In the genomic region with DNA sequence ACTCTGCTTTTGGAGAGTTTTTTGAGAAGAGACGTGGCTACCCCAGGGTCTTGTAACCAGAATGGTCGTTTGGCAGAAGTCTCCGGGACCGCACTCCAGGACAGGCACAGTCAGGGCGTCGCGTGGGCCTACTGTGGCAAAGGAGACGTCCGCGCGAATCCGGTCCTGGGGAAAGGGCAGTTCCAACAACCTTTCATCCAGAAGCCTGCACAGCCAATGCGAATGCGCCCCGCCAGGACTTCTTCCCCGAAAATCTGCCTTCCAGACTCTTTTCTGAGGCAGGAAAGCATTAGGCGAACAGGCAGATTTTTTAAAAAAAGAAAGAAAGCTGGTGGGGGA, we compare ENCODE assay signal across 9 cellular contexts. TPM values are rescaled to one million over a fixed set of nuclear protein-coding genes. Genes with fewer than 3 reads are reported as not detected.
DNase-seq lines count a peak whose midpoint lies in the region; ATAC-seq and TF ChIP-seq lines count a peak whose summit lies in the region.
"Had no signal": no experiment of that assay in that cellular context is flagged by ENCODE, and none has a peak within 500 bp of the region (broad histone marks: within the 10 kb centered on the region; RNA-seq: fewer than 3 reads in every experiment).

No MANE protein-coding gene starts in this region.

- H3K9me3 Mint-ChIP-seq in nephron progenitor cell = no peaks in the 10 kb centered on the region

- in situ Hi-C loops in ACHN (cut with HindIII; ENCODE audit: low pct_ligation_motif_present, low pct_unique_long_range_greater_than_20kb, low sequenced_read_pairs) = no loop called here

- no peak for TF ChIP-seq POLR2A in body of pancreas (IDR thresholded peaks at IDR 0.05)

- H3K4me1 ChIP-seq in BLaER1 (peaks cover 39% of the 10 kb centered on the region), ectodermal cell (ENCODE audit: control insufficient read depth, insufficient read depth, low read length) (peaks cover 10% of the 10 kb centered on the region), body of pancreas (peaks cover 5% of the 10 kb centered on the region)

- H3K4me1 Mint-ChIP-seq in nephron progenitor cell = peaks cover 58% of the 10 kb centered on the region

- H3K4me3 ChIP-seq in BLaER1 = peak overlapping the region; percentile 64
- H3K4me3 ChIP-seq in ectodermal cell (ENCODE audit: insufficient read depth, low read depth, low read length) = peak overlapping the region; percentile 44
- no peak overlapping the region for H3K4me3 ChIP-seq in body of pancreas

- H3K4me3 Mint-ChIP-seq in nephron progenitor cell = peak overlapping the region; percentile 73

- H3K36me3 Mint-ChIP-seq in nephron progenitor cell (ENCODE audit: low read depth) = no peaks in the 10 kb centered on the region

- H3K27ac Mint-ChIP-seq in nephron progenitor cell = no peak overlapping the region

- H3K9ac ChIP-seq in BLaER1 = no peak overlapping the region

- peak; percentile 19 for DNase-seq in nephron progenitor cell
- DNase-seq in hepatic stellate cell (ENCODE audit: low spot score) = no peak
- DNase-seq in body of pancreas = no peak
- no peak for DNase-seq in ACHN

- H4K20me1 ChIP-seq in BLaER1 = peaks cover 26% of the 10 kb centered on the region

- peak overlapping the region; percentile 96 for H3K4me2 ChIP-seq in BLaER1

- TF ChIP-seq CTCF in nephron progenitor cell (IDR thresholded peaks at IDR 0.05) (no peak), body of pancreas (IDR thresholded peaks at IDR 0.05) (no peak)

- ATAC-seq in HG03066 (IDR thresholded peaks at IDR 0.05; ENCODE audit: low read depth, unreplicated experiment) (peak; percentile 5), body of pancreas (no peak)
- ATAC-seq in activated CD4-positive, CD25-positive, alpha-beta regulatory T cell treated with anti-CD3 and anti-CD28 coated beads, Interleukin-2, amount 50 U/mL, for 24 hours = no peak
- ATAC-seq: HepG2 had no signal

- intact Hi-C loops in body of pancreas (cut with DNase I) = no loop called here

- H3K36me3 ChIP-seq in BLaER1 = no peaks in the 10 kb centered on the region
- no peaks in the 10 kb centered on the region for H3K36me3 ChIP-seq in ectodermal cell (ENCODE audit: control insufficient read depth, insufficient read depth, low read length)
- no peaks in the 10 kb centered on the region for H3K36me3 ChIP-seq in body of pancreas (replicated peaks in 1 of 2; ENCODE audit: insufficient read depth in 1 of 2, low read depth in 2 of 2)

- no peak overlapping the region for H3K27ac ChIP-seq in BLaER1
- H3K27ac ChIP-seq in ectodermal cell (ENCODE audit: insufficient read depth, low read depth, low read length, poor library complexity, severe bottlenecking) = no peak overlapping the region
- H3K27ac ChIP-seq in body of pancreas = no peak overlapping the region

- H3K27me3 ChIP-seq in BLaER1 = peaks cover 79% of the 10 kb centered on the region
- peaks cover 95% of the 10 kb centered on the region for H3K27me3 ChIP-seq in ectodermal cell (ENCODE audit: control insufficient read depth, insufficient read depth, low read length, poor library complexity, severe bottlenecking)
- peaks cover 0 to 14% of the 10 kb centered on the region in 2 donors for H3K27me3 ChIP-seq in body of pancreas

- H3K9me3 ChIP-seq in BLaER1 = peaks cover 14% of the 10 kb centered on the region
- no peaks in the 10 kb centered on the region for H3K9me3 ChIP-seq in ectodermal cell (ENCODE audit: control insufficient read depth, low read length)
- no peaks in the 10 kb centered on the region for H3K9me3 ChIP-seq in body of pancreas

- peaks cover 100% of the 10 kb centered on the region for H3K27me3 Mint-ChIP-seq in nephron progenitor cell (ENCODE audit: low read depth, poor library complexity)

- 1% methylated on average over 17 of the region's 17 CpGs for WGBS in ectodermal cell, 2 experiments
- WGBS in body of pancreas, 2 donors = 51 to 79% methylated on average over 17 of the region's 17 CpGs

RNA-seq across cellular contexts. Expression of a gene that starts 2.0 kb away (rescaled TPM):
- 3.6 TPM for polyA plus RNA-seq in ectodermal cell (2013, experiment 1 of 4)
- 8.6 TPM for polyA plus RNA-seq in ectodermal cell (2013, experiment 2 of 4)
- polyA plus RNA-seq in ectodermal cell (2013, experiment 3 of 4) = 3.7 TPM
- 5.6 TPM for polyA plus RNA-seq in ectodermal cell (2013, experiment 4 of 4)
- total RNA-seq in body of pancreas = not detected
- total RNA-seq: HepG2 had no signal

Comparison
In these comparisons a context has a peak if more than half of its experiments do, and no peak if none do; other contexts are left out.
1. H3K4me3 ChIP-seq: peak in BLaER1 (single experiment) and ectodermal cell (single experiment); none in body of pancreas (0 of 2).